ENCODE assay signal across 8 cellular contexts in the genomic region with DNA sequence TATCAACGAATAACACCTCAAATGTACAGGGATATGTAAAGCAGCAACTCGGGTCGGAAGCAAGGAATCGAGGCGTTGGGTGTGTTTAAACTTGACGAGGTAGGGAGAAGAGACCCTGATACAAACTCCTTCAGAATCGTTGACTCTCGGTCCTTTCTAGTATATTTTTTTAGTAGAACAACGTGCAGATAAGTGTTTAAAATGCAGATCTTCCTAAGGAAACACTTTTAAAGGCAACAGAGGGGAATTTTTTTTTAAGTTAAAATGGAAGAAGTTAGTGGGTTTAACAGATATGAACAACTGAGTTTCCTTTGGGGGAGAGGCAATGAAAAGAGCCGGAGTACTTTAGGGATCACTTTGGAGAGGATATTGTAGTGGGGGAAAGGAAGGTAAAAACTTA. TPM values are rescaled to one million over a fixed set of nuclear protein-coding genes. Genes with fewer than 3 reads are reported as not detected.
DNase-seq lines count a peak whose midpoint lies in the region; ATAC-seq and TF ChIP-seq lines count a peak whose summit lies in the region.

No MANE protein-coding gene starts in this region.

- H3K4me2 ChIP-seq in mesendoderm (ENCODE audit: low read length) = no peak overlapping the region

- ATAC-seq in heart left ventricle (no peak), left ventricle myocardium superior (no peak), HG03469 (IDR thresholded peaks at IDR 0.05; ENCODE audit: unreplicated experiment) (no peak), GM18868 (IDR thresholded peaks at IDR 0.05; ENCODE audit: unreplicated experiment) (no peak)

- no peak overlapping the region for H2BK5ac ChIP-seq in mesendoderm (ENCODE audit: low read length)

- H3K9me3 ChIP-seq in heart left ventricle (no peaks in the 10 kb centered on the region), uterus (no peaks in the 10 kb centered on the region)

- H3K27ac ChIP-seq in heart left ventricle (peak overlapping the region in 11 of 12 donors; percentile 93 to 99 (median 98)), mesendoderm (ENCODE audit: low read depth, low read length) (no peak overlapping the region), uterus (peak overlapping the region; percentile 95)

- H3K36me3 ChIP-seq in heart left ventricle (peaks cover 0 to 10% (median 0%) of the 10 kb centered on the region in 9 donors), mesendoderm (ENCODE audit: control insufficient read depth, insufficient read depth, low read length) (no peaks in the 10 kb centered on the region), uterus (no peaks in the 10 kb centered on the region)

- TF ChIP-seq POLR2A in heart left ventricle (IDR thresholded peaks at IDR 0.05) (no peak), uterus (IDR thresholded peaks at IDR 0.05) (no peak)

- no peak overlapping the region for H2AK5ac ChIP-seq in mesendoderm (ENCODE audit: low read length)

- H3K9ac ChIP-seq in mesendoderm (ENCODE audit: low read length) = peak overlapping the region; percentile 24

- H3K18ac ChIP-seq in mesendoderm (ENCODE audit: low read length) = no peak overlapping the region

- no peak overlapping the region for H3K4ac ChIP-seq in mesendoderm (ENCODE audit: low read depth, low read length)

- no peak overlapping the region for H3K23ac ChIP-seq in mesendoderm (ENCODE audit: low read length)

- 5 to 10% (median 9%) methylated on average over 10 of the region's 10 CpGs for WGBS in heart left ventricle, 4 donors
- WGBS in mesendoderm (ENCODE audit: extremely low coverage, insufficient coverage, low lambda C conversion rate) = no CpG with 5 or more reads among the region's 10 CpGs

- intact Hi-C loops in heart left ventricle (cut with DNase I) (loop anchor here in 6 of 10 donors (5.0 to 10.0 kb wide), 3 partner anchors 169 to 191 kb away; partner anchors contain the start of genes PPM1L (in 5 of the 6), IFT80 (in 1 of the 6) and SMC4 (in 1 of the 6)), left ventricle myocardium superior (cut with micrococcal nuclease) (no loop called here), uterus (cut with DNase I; ENCODE audit: low total_unique reads) (no loop called here)

- H4K8ac ChIP-seq in mesendoderm (ENCODE audit: low read depth, low read length) = no peak overlapping the region

- H4K5ac ChIP-seq in mesendoderm (ENCODE audit: low read length) = no peak overlapping the region

- no peak overlapping the region for H3K56ac ChIP-seq in mesendoderm (ENCODE audit: low read length)

- H3K4me1 ChIP-seq in heart left ventricle = peaks cover 6 to 43% (median 35%) of the 10 kb centered on the region in 12 donors
- H3K4me1 ChIP-seq in mesendoderm (ENCODE audit: control insufficient read depth, low read depth, low read length) = no peaks in the 10 kb centered on the region
- peaks cover 0 to 19% of the 10 kb centered on the region in 2 donors for H3K4me1 ChIP-seq in uterus

- H2BK120ac ChIP-seq in mesendoderm (ENCODE audit: low read depth, low read length) = no peak overlapping the region

- H3K79me2 ChIP-seq in mesendoderm (ENCODE audit: control insufficient read depth, insufficient read depth, low read length) = peaks cover 26% of the 10 kb centered on the region

- H3K4me3 ChIP-seq in heart left ventricle (peak overlapping the region; percentile 69 to 94 (median 85)), astrocyte of the cerebellum (ENCODE audit: low read depth, low read length) (peak overlapping the region; percentile 73), mesendoderm (ENCODE audit: low read length) (no peak overlapping the region), uterus (peak overlapping the region; percentile 87 to 95)

- in situ Hi-C loops in astrocyte of the cerebellum (cut with HindIII; ENCODE audit: low sequenced_read_pairs) = no loop called here

- DNase-seq in heart left ventricle (no peak), left ventricle myocardium superior (no peak), astrocyte of the cerebellum (ENCODE audit: low read depth) (no peak), mesendoderm (no peak), uterus (no peak)
- DNase-seq in NK-92 treated with Interleukin-12 subunit alpha and Interleukin-12 subunit beta, amount 100 ng/mL, for 24 hours (lab: John Stamatoyannopoulos, UW) = no peak

- H3K27me3 ChIP-seq in heart left ventricle (no peaks in the 10 kb centered on the region), mesendoderm (ENCODE audit: insufficient read depth, low read length, poor library complexity) (no peaks in the 10 kb centered on the region), uterus (no peaks in the 10 kb centered on the region)

- TF ChIP-seq CTCF in heart left ventricle (IDR thresholded peaks at IDR 0.05) = no peak
- TF ChIP-seq CTCF in astrocyte of the cerebellum (IDR thresholded peaks at IDR 0.05; ENCODE audit: low read depth, low read length, missing control alignments) = no peak
- TF ChIP-seq CTCF in uterus (IDR thresholded peaks at IDR 0.05) = no peak

- no peaks in the 10 kb centered on the region for H3K79me1 ChIP-seq in mesendoderm (ENCODE audit: low read length)

- no peak overlapping the region for H2BK15ac ChIP-seq in mesendoderm (replicated peaks; ENCODE audit: low read depth)

RNA-seq across cellular contexts. Expression of gene KPNA4, which starts 1.1 kb away (rescaled TPM):
- total RNA-seq in heart left ventricle (100 to 1,000 TPM in 6 of 9 donors, 10 to 100 TPM in 3; 51.2 to 198 (median 133) TPM), left ventricle myocardium superior (139 TPM), uterus (10 to 100 TPM; 18.5 to 72.7 (median 33.5) TPM)
- 10 to 100 TPM; 29.1 to 46.2 TPM for polyA plus RNA-seq in heart left ventricle
- 38.4 TPM for polyA plus RNA-seq in mesendoderm (2013, experiment 1 of 2)
- polyA plus RNA-seq in mesendoderm (2013, experiment 2 of 2) = 37.6 TPM

Comparison
In these comparisons a context has a peak if more than half of its experiments do, and no peak if none do; other contexts are left out.
1. intact Hi-C loops: an anchor here in heart left ventricle (5.0 to 10.0 kb wide); none called in left ventricle myocardium superior and uterus.